8 cellular contexts compared by ENCODE assay signal in the genomic region with DNA sequence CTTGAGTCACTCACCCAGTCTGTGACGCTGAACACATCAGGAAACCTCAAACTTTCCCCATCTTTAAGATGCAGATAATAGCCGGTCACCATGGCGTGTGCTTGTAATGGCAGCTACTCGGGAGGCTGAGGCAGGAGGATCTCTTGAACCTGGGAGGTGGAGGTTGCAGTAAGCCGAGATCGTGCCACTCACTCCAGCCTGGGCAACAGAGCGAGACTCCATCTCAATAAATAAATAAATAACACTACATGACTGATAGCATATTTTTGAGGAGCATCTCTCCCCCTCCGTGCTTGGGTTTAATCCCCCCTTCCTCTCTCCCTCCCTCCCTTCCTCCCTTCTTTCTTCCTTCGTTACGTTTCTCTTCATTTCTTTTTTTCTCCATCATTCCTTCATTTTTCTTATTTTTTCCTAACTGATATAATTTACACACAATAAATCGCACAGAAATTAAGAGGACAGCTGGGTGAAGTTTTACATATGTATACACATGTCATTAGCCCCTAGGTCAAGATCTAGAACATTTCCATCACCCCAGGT. TPM values are rescaled to one million over a fixed set of nuclear protein-coding genes. Genes with fewer than 3 reads are reported as not detected.
DNase-seq lines count a peak whose midpoint lies in the region; ATAC-seq and TF ChIP-seq lines count a peak whose summit lies in the region.

No MANE protein-coding gene starts in this region.

- peak overlapping the region; percentile 82 for H3K27ac ChIP-seq in AG04450 (ENCODE audit: low read depth, low read length)
- peak overlapping the region; percentile 98 for H3K27ac ChIP-seq in SJSA1
- peak overlapping the region; percentile 99 for H3K27ac ChIP-seq in foreskin keratinocyte
- peak overlapping the region; percentile 75 for H3K27ac ChIP-seq in subcutaneous abdominal adipose tissue (ENCODE audit: low read depth, low read length)

- peak overlapping the region in 1 of 5 donors; percentile 42 for H3K9ac ChIP-seq in subcutaneous abdominal adipose tissue (ENCODE audit: low read length in 5 of 5)

- H3K9me3 ChIP-seq in AG04450 (ENCODE audit: control insufficient read depth, insufficient read depth, low read length) (no peaks in the 10 kb centered on the region), SJSA1 (replicated peaks) (no peaks in the 10 kb centered on the region; the same call in 1 of the 2 replicates), subcutaneous abdominal adipose tissue (ENCODE audit: control insufficient read depth in 5 of 5, low read length in 5 of 5) (no peaks in the 10 kb centered on the region)

- H3K36me3 ChIP-seq in SJSA1, result no peaks in the 10 kb centered on the region
- no peaks in the 10 kb centered on the region for H3K36me3 ChIP-seq in subcutaneous abdominal adipose tissue (ENCODE audit: control insufficient read depth in 5 of 5, insufficient read depth in 5 of 5, low read length in 5 of 5)

- H3K4me3 ChIP-seq in AG04450 (ENCODE audit: low read depth, low read length), result peak overlapping the region; percentile 70
- peak overlapping the region; percentile 35 for H3K4me3 ChIP-seq in SJSA1
- H3K4me3 ChIP-seq in subcutaneous abdominal adipose tissue (ENCODE audit: low read depth in 1 of 5, low read length in 5 of 5), result peak overlapping the region; percentile 50 to 73 (median 72)

- H3K27me3 ChIP-seq in AG04450 (ENCODE audit: control insufficient read depth, insufficient read depth, low read length), result no peaks in the 10 kb centered on the region
- H3K27me3 ChIP-seq in SJSA1 (replicated peaks), result no peaks in the 10 kb centered on the region
- H3K27me3 ChIP-seq in foreskin keratinocyte, result no peaks in the 10 kb centered on the region
- no peaks in the 10 kb centered on the region for H3K27me3 ChIP-seq in subcutaneous abdominal adipose tissue (ENCODE audit: control insufficient read depth in 5 of 5, insufficient read depth in 4 of 5, low read length in 5 of 5)

- POLR2A ChIA-PET in AG04450 (lab: Yijun Ruan, JAX), result no interaction called here

- DNase-seq in AG04450 (ENCODE audit: low read depth, low spot score), result no peak
- DNase-seq in SJSA1 (ENCODE audit: low read depth in 1 of 2, low spot score in 2 of 2), result no peak
- no peak for DNase-seq in foreskin keratinocyte
- no peak for DNase-seq in superior temporal gyrus (ENCODE audit: extremely low spot score)
- DNase-seq in NCI-H1092 treated with DMSO at 0.1 percent for 48 hours (lab: John Stamatoyannopoulos, UW), result no peak
- DNase-seq in RKO (ENCODE audit: low spot score), result no peak

- ATAC-seq in GM19395 (IDR thresholded peaks at IDR 0.05; ENCODE audit: unreplicated experiment) (peak; percentile 15), foreskin keratinocyte (no peak)

- TF ChIP-seq CTCF in AG04450 (IDR thresholded peaks at IDR 0.05; ENCODE audit: low read depth, low read length) (no peak), foreskin keratinocyte (conservative IDR thresholded peaks at IDR 0.05) (no peak)

- H3K4me1 ChIP-seq in SJSA1 (replicated peaks), result peaks cover 20% of the 10 kb centered on the region
- H3K4me1 ChIP-seq in foreskin keratinocyte, result peaks cover 9% of the 10 kb centered on the region
- peaks cover 3 to 11% (median 10%) of the 10 kb centered on the region in 5 donors for H3K4me1 ChIP-seq in subcutaneous abdominal adipose tissue (ENCODE audit: control insufficient read depth in 5 of 5, insufficient read depth in 5 of 5, low read length in 5 of 5)

- CTCF ChIA-PET in AG04450 (lab: Charles Lee), result interaction anchor here (0.6 kb wide), 1 partner anchor 669 kb away, joined by 8 read pairs; no protein-coding TSS in a partner anchor

RNA-seq across cellular contexts. Expression of a gene that starts 51.3 kb away (rescaled TPM):
- polyA plus RNA-seq in AG04450 (2011; rRNA removed) (56.7 and 61.2 TPM in 2 replicates), foreskin keratinocyte (100 and 126 TPM in 2 replicates)
- polyA minus RNA-seq in AG04450 (2011; rRNA and poly(A)+ RNA removed), result 58.7 and 59.5 TPM in 2 replicates
- total RNA-seq in SJSA1 (2014; rRNA removed; shearing (Covaris generic)), result 202 and 246 TPM in 2 replicates
- total RNA-seq in foreskin keratinocyte, result 169 and 218 TPM in 2 replicates
